Comparison of ENCODE assay signal across 8 cellular contexts in genomic region chr2:10408649-10409579, GRCh38. TPM values are rescaled to one million over a fixed set of nuclear protein-coding genes. Genes with fewer than 3 reads are reported as not detected.
DNase-seq lines count a peak whose midpoint lies in the region; ATAC-seq and TF ChIP-seq lines count a peak whose summit lies in the region.

No MANE protein-coding gene starts in this region.

- peaks cover 27% of the 10 kb centered on the region for H3K4me1 Mint-ChIP-seq in central memory CD8-positive, alpha-beta T cell

- intact Hi-C loops in left colon (cut with DNase I, micrococcal nuclease) = no loop called here

- TF ChIP-seq CTCF in AG09319 (IDR thresholded peaks at IDR 0.05; ENCODE audit: low read depth, low read length) = peak; percentile 96

- peak overlapping the region; percentile 77 for H3K4me3 Mint-ChIP-seq in central memory CD8-positive, alpha-beta T cell

- ATAC-seq in GM18907 (IDR thresholded peaks at IDR 0.05; ENCODE audit: unreplicated experiment) (peak; percentile 46), HG03159 (IDR thresholded peaks at IDR 0.05; ENCODE audit: unreplicated experiment) (peak; percentile 47), left colon (peak; percentile 77)
- ATAC-seq in central memory CD8-positive, alpha-beta T cell (replicated peaks; ENCODE audit: extremely low read depth, poor library complexity, severe bottlenecking) = peak; percentile 73

- H3K27me3 Mint-ChIP-seq in central memory CD8-positive, alpha-beta T cell = no peaks in the 10 kb centered on the region

- DNase-seq in AG09319 (ENCODE audit: extremely low read depth, low read depth) = peak; percentile 20
- peak; percentile 93 for DNase-seq in NCI-H2227 (lab: John Stamatoyannopoulos, UW; ENCODE audit: unreplicated experiment)
- DNase-seq in activated CD4-positive, CD25-positive, alpha-beta regulatory T cell treated with anti-CD3 and anti-CD28 coated beads, Interleukin-2, amount 50 U/mL, for 16 hours (ENCODE audit: low read depth, low spot score) = peak; percentile 62
- DNase-seq in central memory CD8-positive, alpha-beta T cell (ENCODE audit: low spot score in 2 of 2) = peak; percentile 75 to 76
- DNase-seq in left colon = peak; percentile 90 to 91
- peak; percentile 82 to 83 for DNase-seq in stimulated activated CD4-positive, alpha-beta T cell treated with anti-CD3 and anti-CD28 coated beads, Interleukin-2, amount 100 ng/mL, for 48 hours

- H3K27ac Mint-ChIP-seq in central memory CD8-positive, alpha-beta T cell (ENCODE audit: low read depth) = peak overlapping the region; percentile 88

- peaks cover 10% of the 10 kb centered on the region for H3K36me3 Mint-ChIP-seq in central memory CD8-positive, alpha-beta T cell (ENCODE audit: insufficient read depth)

- H3K9me3 Mint-ChIP-seq in central memory CD8-positive, alpha-beta T cell = no peaks in the 10 kb centered on the region

RNA-seq across cellular contexts. Expression of gene ODC1, which starts 39.2 kb away (rescaled TPM):
- total RNA-seq in left colon = 10 to 100 TPM; 41.5 to 44.6 TPM

Comparison
In these comparisons a context has a peak if more than half of its experiments do, and no peak if none do; other contexts are left out.
1. Peak in every context shown above with its lines: DNase-seq and ATAC-seq.
2. DNase-seq: peak in every context shown above with its lines; median percentile 93 in NCI-H2227; 90 in left colon; 82 in stimulated activated CD4-positive, alpha-beta T cell treated with anti-CD3 and anti-CD28 coated beads, Interleukin-2, amount 100 ng/mL, for 48 hours; 76 in central memory CD8-positive, alpha-beta T cell; 62 in activated CD4-positive, CD25-positive, alpha-beta regulatory T cell treated with anti-CD3 and anti-CD28 coated beads, Interleukin-2, amount 50 U/mL, for 16 hours; 20 in AG09319.